Comparison of ENCODE assay signal across 1 cellular context in genomic region chr3:42876940-42877720, GRCh38.
TF ChIP-seq lines count a peak whose summit lies in the region.

No MANE protein-coding gene starts in this region.

TF ChIP-seq in GM23338, 12 proteins besides CTCF, POLR2A, EP300 and RAD21 (continued from another document):
- TF ChIP-seq EZH2 (IDR thresholded peaks at IDR 0.05; ENCODE audit: low read depth, unreplicated experiment) (no peak), POLR2AphosphoS5 (IDR thresholded peaks at IDR 0.05; ENCODE audit: low read depth) (no peak), ZNF114 (CRISPR knock-in tag; IDR thresholded peaks at IDR 0.05) (no peak), EZH2phosphoT487 (IDR thresholded peaks at IDR 0.05; ENCODE audit: unreplicated experiment) (no peak), REST (IDR thresholded peaks at IDR 0.05; ENCODE audit: unreplicated experiment) (no peak), JUNB (IDR thresholded peaks at IDR 0.05; ENCODE audit: unreplicated experiment) (no peak), NANOG (IDR thresholded peaks at IDR 0.05; ENCODE audit: borderline replicate concordance) (no peak), STAT1 (IDR thresholded peaks at IDR 0.05; ENCODE audit: unreplicated experiment) (no peak), ZNF331 (CRISPR knock-in tag; IDR thresholded peaks at IDR 0.05; ENCODE audit: low read depth) (no peak), ETS1 (IDR thresholded peaks at IDR 0.05) (no peak), CREB1 (CRISPR knock-in tag; IDR thresholded peaks at IDR 0.05; ENCODE audit: low read depth) (no peak)
